Comparison of ENCODE assay signal across 1 cellular context in genomic region chr1:41632788-41633575, GRCh38.
TF ChIP-seq lines count a peak whose summit lies in the region.

No MANE protein-coding gene starts in this region.

TF ChIP-seq in IMR-90, 13 proteins besides CTCF, POLR2A, EP300 and RAD21:
- TF ChIP-seq MAFK (IDR thresholded peaks at IDR 0.05; ENCODE audit: low read depth, low read length) (no peak), CHD1 (IDR thresholded peaks at IDR 0.05; ENCODE audit: low read depth, low read length) (no peak), NFE2L2 (IDR thresholded peaks at IDR 0.05; ENCODE audit: low read depth, low read length) (no peak), SMC3 (IDR thresholded peaks at IDR 0.05; ENCODE audit: low read depth, low read length) (no peak), MXI1 (IDR thresholded peaks at IDR 0.05; ENCODE audit: borderline replicate concordance, low read depth, low read length) (no peak), CEBPB (IDR thresholded peaks at IDR 0.05; ENCODE audit: low read depth, low read length) (no peak), RCOR1 (IDR thresholded peaks at IDR 0.05; ENCODE audit: insufficient replicate concordance, low read length) (no peak), BHLHE40 (IDR thresholded peaks at IDR 0.05; ENCODE audit: low read depth, low read length) (no peak), MAZ (IDR thresholded peaks at IDR 0.05; ENCODE audit: borderline replicate concordance, low read depth, low read length) (no peak), RFX5 (IDR thresholded peaks at IDR 0.05; ENCODE audit: low read depth, low read length) (no peak), ELK1 (IDR thresholded peaks at IDR 0.05; ENCODE audit: borderline replicate concordance, low read depth, low read length) (no peak), FOS (IDR thresholded peaks at IDR 0.05; ENCODE audit: low read depth, low read length) (no peak), USF2 (IDR thresholded peaks at IDR 0.05; ENCODE audit: low read depth, low read length) (no peak)
